ENCODE assay signal across 26 cellular contexts in genomic region chr11:68674461-68674860, GRCh38. TPM values are rescaled to one million over a fixed set of nuclear protein-coding genes. Genes with fewer than 3 reads are reported as not detected.
"Had no signal": no experiment of that assay in that cellular context is flagged by ENCODE, and none has a peak within 500 bp of the region (broad histone marks: within the 10 kb centered on the region; RNA-seq: fewer than 3 reads in every experiment).

No MANE protein-coding gene starts in this region.

- H3K27ac ChIP-seq: lower lobe of right lung, neutrophil, parathyroid adenoma, prostate gland, right atrium auricular region, thoracic aorta, tibial nerve, upper lobe of left lung had no signal

- FAIRE-seq: endometrium, frontal cortex, keratinocyte, urothelium cell line had no signal

- H3K36me3 ChIP-seq: lower lobe of right lung, neutrophil, prostate gland, right atrium auricular region, thoracic aorta, tibial nerve, upper lobe of left lung had no signal

- H3K9me3 Mint-ChIP-seq: effector memory CD8-positive, alpha-beta T cell; stimulated activated effector memory CD8-positive, alpha-beta T cell treated with anti-CD3 and anti-CD28 coated beads, Interleukin-12 subunit alpha, Interleukin-12 subunit beta, amount 100 ng/mL, for 72 hours had no signal

- ATAC-seq: effector memory CD8-positive, alpha-beta T cell; left ventricle myocardium superior; lower lobe of right lung; naive thymus-derived CD8-positive, alpha-beta T cell; sciatic nerve; stimulated activated effector memory CD8-positive, alpha-beta T cell treated with anti-CD3 and anti-CD28 coated beads, Interleukin-12 subunit alpha, Interleukin-12 subunit beta, amount 100 ng/mL, for 72 hours had no signal

- H3K79me2 ChIP-seq: parathyroid adenoma had no signal

- H3K9ac ChIP-seq: parathyroid adenoma had no signal

- H3K4me3 Mint-ChIP-seq: effector memory CD8-positive, alpha-beta T cell; naive thymus-derived CD8-positive, alpha-beta T cell; neural crest cell; stimulated activated effector memory CD8-positive, alpha-beta T cell treated with anti-CD3 and anti-CD28 coated beads, Interleukin-12 subunit alpha, Interleukin-12 subunit beta, amount 100 ng/mL, for 72 hours had no signal

- H2AFZ ChIP-seq: parathyroid adenoma had no signal

- H3K27me3 ChIP-seq: right atrium auricular region, tibial nerve had no signal

- H3K36me3 Mint-ChIP-seq: naive thymus-derived CD8-positive, alpha-beta T cell; stimulated activated effector memory CD8-positive, alpha-beta T cell treated with anti-CD3 and anti-CD28 coated beads, Interleukin-12 subunit alpha, Interleukin-12 subunit beta, amount 100 ng/mL, for 72 hours had no signal

- H3K4me2 ChIP-seq: smooth muscle cell had no signal

- H3K4me1 ChIP-seq: parathyroid adenoma, prostate gland, tibial nerve had no signal

- H3K4me3 ChIP-seq: lower lobe of right lung, prostate gland, right atrium auricular region, smooth muscle cell, thoracic aorta, tibial nerve, upper lobe of left lung had no signal

- DNase-seq: cortex of kidney; effector memory CD8-positive, alpha-beta T cell; head of caudate nucleus; left ventricle myocardium superior; lower lobe of right lung; stimulated activated CD4-positive, alpha-beta T cell treated with anti-CD3 and anti-CD28 coated beads, Interleukin-2, amount 100 ng/mL, for 24 hours; stimulated activated CD4-positive, alpha-beta T cell treated with anti-CD3 and anti-CD28 coated beads, Interleukin-4, amount 100 ng/mL, for 24 hours; stimulated activated naive CD4-positive, alpha-beta T cell treated with Interleukin-2 at 50 U/mL for 16 hours; upper lobe of left lung had no signal

- H3K4me1 Mint-ChIP-seq: naive thymus-derived CD8-positive, alpha-beta T cell; stimulated activated effector memory CD8-positive, alpha-beta T cell treated with anti-CD3 and anti-CD28 coated beads, Interleukin-12 subunit alpha, Interleukin-12 subunit beta, amount 100 ng/mL, for 72 hours had no signal

- H3K9me3 ChIP-seq: lower lobe of right lung, neutrophil, prostate gland, thoracic aorta had no signal

RNA-seq across cellular contexts. Expression of gene GAL, which starts 9.9 kb away (rescaled TPM):
- total RNA-seq: fibroblast of villous mesenchyme; frontal cortex; left ventricle myocardium superior; lower lobe of right lung; myocyte; naive thymus-derived CD8-positive, alpha-beta T cell; right atrium auricular region; sciatic nerve; thoracic aorta had no signal
- polyA plus RNA-seq: naive thymus-derived CD8-positive, alpha-beta T cell had no signal
